Comparison of ENCODE assay signal across 8 cellular contexts in the genomic region with DNA sequence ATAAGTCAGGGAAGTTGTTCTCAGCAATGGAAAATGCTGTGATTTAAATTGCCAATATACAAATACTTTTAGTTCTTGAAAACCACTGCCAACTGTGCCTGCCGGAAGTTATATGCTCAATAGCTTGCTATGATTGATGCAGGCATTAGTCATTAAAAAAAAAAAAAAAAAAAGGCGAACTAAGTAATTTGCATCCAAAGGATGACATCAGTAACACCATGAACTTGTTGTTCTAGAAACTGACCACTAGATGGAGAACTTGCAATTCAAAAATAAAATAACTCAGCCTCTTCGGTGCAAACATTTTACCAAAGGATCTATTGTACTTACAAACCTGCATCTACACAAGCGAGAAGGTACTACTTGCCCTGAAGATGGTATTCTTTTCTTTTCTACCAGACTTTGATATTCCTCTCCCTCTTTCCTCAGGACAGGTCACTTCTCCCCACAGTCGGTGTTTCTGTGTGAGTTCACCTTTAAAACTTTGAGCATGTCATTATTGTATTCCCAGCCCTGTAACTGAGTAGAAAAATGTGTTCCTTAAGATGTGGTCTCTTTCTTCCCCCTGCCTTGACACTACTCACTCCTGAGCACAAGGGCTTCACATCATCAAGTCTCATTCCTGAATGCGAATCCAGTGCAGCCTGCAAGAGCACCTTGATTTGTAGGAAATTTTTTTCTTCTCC.
DNase-seq lines count a peak whose midpoint lies in the region; ATAC-seq, FAIRE-seq and TF ChIP-seq lines count a peak whose summit lies in the region.

No MANE protein-coding gene starts in this region.

- no peak overlapping the region for H3K4me3 Mint-ChIP-seq in natural killer cell treated with Interleukin-12 subunit alpha and Interleukin-12 subunit beta and Interleukin-15 and Interleukin-18, amount 100 ng/mL, for 72 hours

- peak; percentile 68 for TF ChIP-seq CTCF in AG04450 (IDR thresholded peaks at IDR 0.05; ENCODE audit: low read depth, low read length)
- TF ChIP-seq CTCF in NB4 (IDR thresholded peaks at IDR 0.05; ENCODE audit: low read depth, low read length) = peak; percentile 39

- in situ Hi-C loops in SK-MEL-5 (cut with HindIII; ENCODE audit: low pct_unique_long_range_greater_than_20kb, low sequenced_read_pairs) = no loop called here

- no peaks in the 10 kb centered on the region for H3K9me3 ChIP-seq in AG04450 (ENCODE audit: control insufficient read depth, insufficient read depth, low read length)

- peaks cover 3 to 12% of the 10 kb centered on the region in 2 donors for H3K27me3 Mint-ChIP-seq in natural killer cell treated with Interleukin-12 subunit alpha and Interleukin-12 subunit beta and Interleukin-15 and Interleukin-18, amount 100 ng/mL, for 72 hours

- FAIRE-seq in GM12891 (lab: Jason Lieb, UNC) = no peak

- peaks cover 8% of the 10 kb centered on the region for H3K27me3 ChIP-seq in AG04450 (ENCODE audit: control insufficient read depth, insufficient read depth, low read length)

- H3K36me3 Mint-ChIP-seq in natural killer cell treated with Interleukin-12 subunit alpha and Interleukin-12 subunit beta and Interleukin-15 and Interleukin-18, amount 100 ng/mL, for 72 hours = no peaks in the 10 kb centered on the region

- no peaks in the 10 kb centered on the region for H3K9me3 Mint-ChIP-seq in natural killer cell treated with Interleukin-12 subunit alpha and Interleukin-12 subunit beta and Interleukin-15 and Interleukin-18, amount 100 ng/mL, for 72 hours

- peaks cover 0 to 5% of the 10 kb centered on the region in 2 donors for H3K4me1 Mint-ChIP-seq in natural killer cell treated with Interleukin-12 subunit alpha and Interleukin-12 subunit beta and Interleukin-15 and Interleukin-18, amount 100 ng/mL, for 72 hours (ENCODE audit: low read depth in 2 of 2)

- TF ChIP-seq POLR2A in GM12891 (IDR thresholded peaks at IDR 0.05; ENCODE audit: low read depth, low read length) = no peak
- TF ChIP-seq POLR2A in NB4 (IDR thresholded peaks at IDR 0.05; ENCODE audit: extremely low read depth, insufficient read length) = no peak
- no peak for TF ChIP-seq POLR2A in erythroblast (IDR thresholded peaks at IDR 0.05; ENCODE audit: low read length)

- peak; percentile 82 for ATAC-seq in HG02678 (IDR thresholded peaks at IDR 0.05; ENCODE audit: unreplicated experiment)
- peak; percentile 68 to 74 for ATAC-seq in natural killer cell treated with Interleukin-12 subunit alpha and Interleukin-12 subunit beta and Interleukin-15 and Interleukin-18, amount 100 ng/mL, for 72 hours

- DNase-seq in AG04450 (ENCODE audit: low read depth, low spot score) (peak; percentile 18), GM12891 (ENCODE audit: insufficient read length, low spot score) (peak; percentile 6), NB4 (ENCODE audit: low read depth) (peak; percentile 66), SK-MEL-5 (ENCODE audit: low read depth, low spot score) (peak; percentile 79), erythroblast (lab: John Stamatoyannopoulos, UW) (peak; percentile 61 to 66)
- no peak for DNase-seq in natural killer cell treated with Interleukin-12 subunit alpha and Interleukin-12 subunit beta and Interleukin-15 and Interleukin-18, amount 100 ng/mL, for 72 hours (ENCODE audit: low spot score)
- DNase-seq in activated effector memory CD4-positive, alpha-beta T cell treated with anti-CD3 and anti-CD28 coated beads, Interleukin-2, amount 50 U/mL, for 16 hours = no peak

- POLR2A ChIA-PET in AG04450 (lab: Yijun Ruan, JAX) = no interaction called here

- no peak overlapping the region for H3K27ac Mint-ChIP-seq in natural killer cell treated with Interleukin-12 subunit alpha and Interleukin-12 subunit beta and Interleukin-15 and Interleukin-18, amount 100 ng/mL, for 72 hours

- H3K4me3 ChIP-seq in AG04450 (ENCODE audit: low read depth, low read length) (no peak overlapping the region), NB4 (ENCODE audit: low read depth, low read length) (no peak overlapping the region)

- H3K27ac ChIP-seq in AG04450 (ENCODE audit: low read depth, low read length) = no peak overlapping the region

- CTCF ChIA-PET in AG04450 (lab: Charles Lee) = interaction anchor here (0.6 to 4.5 kb wide), 41 partner anchors 9 to 1463 kb away, joined by 3 to 42 read pairs (median 4); no protein-coding TSS in a partner anchor

TF ChIP-seq in GM12891, 5 proteins besides CTCF, POLR2A, EP300 and RAD21:
- TF ChIP-seq SPI1 (IDR thresholded peaks at IDR 0.05; ENCODE audit: low read depth, low read length) (no peak), PAX5 (IDR thresholded peaks at IDR 0.05; ENCODE audit: insufficient read depth, low read length, severe bottlenecking) (no peak)

Comparison
In these comparisons a context has a peak if more than half of its experiments do, and no peak if none do; other contexts are left out.
1. DNase-seq: peak in AG04450 (single experiment), GM12891 (single experiment), NB4 (single experiment), SK-MEL-5 (single experiment) and erythroblast (2 of 2); none in natural killer cell treated with Interleukin-12 subunit alpha and Interleukin-12 subunit beta and Interleukin-15 and Interleukin-18, amount 100 ng/mL, for 72 hours (single experiment) and activated effector memory CD4-positive, alpha-beta T cell treated with anti-CD3 and anti-CD28 coated beads, Interleukin-2, amount 50 U/mL, for 16 hours (single experiment).